In the genomic region with DNA sequence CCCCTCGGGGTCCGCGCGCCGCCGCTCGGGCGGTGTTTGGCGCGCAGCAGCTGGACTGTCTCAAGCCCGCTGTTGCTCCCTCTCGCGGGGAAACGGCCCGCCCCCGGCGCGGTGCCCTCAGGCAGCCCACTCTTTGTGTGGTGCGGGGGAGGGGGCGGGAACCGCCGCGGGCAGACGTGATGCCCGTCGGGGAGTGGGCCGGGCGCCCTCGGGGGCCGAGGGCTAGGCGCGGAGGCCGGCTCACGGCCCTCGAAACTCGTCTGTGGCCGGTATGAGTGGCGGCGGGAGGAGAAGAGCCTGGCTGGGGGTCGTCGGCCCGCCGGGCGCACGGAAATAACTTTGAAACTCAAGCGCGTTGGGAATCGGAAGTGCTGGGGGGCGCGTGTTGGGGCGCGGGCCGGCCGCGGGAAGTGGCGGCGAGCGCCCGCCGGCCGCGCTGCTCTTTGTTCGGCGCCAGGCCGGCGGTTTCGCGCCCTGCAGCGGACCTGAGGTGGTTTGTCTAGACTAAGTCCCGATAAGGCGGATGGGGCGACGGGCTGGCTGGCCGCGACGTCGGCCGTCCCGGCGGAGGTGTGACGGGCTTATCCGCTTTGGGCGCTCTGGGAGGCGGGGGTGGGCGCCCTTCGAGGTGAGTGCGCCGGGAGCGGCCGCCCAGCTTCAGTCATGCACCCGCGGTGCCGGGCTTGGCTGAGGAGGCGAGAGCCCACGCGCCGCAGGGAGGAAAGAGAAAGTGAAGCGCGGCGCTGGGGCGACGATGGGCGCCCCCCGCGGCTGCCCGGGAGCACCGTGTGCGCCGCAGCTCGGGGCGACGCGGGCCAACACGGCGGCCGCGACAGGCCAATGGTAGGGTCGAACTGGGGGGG, we compare ENCODE assay signal across 1 cellular context.
A peak's percentile ranks its signal among the peaks of the same experiment; 100 is the strongest.
TF ChIP-seq lines count a peak whose summit lies in the region.

No MANE protein-coding gene starts in this region.

TF ChIP-seq in HepG2, 621 proteins besides CTCF, POLR2A, EP300 and RAD21 (continued from another document and continues in another):
- TF ChIP-seq, protein P1, sequence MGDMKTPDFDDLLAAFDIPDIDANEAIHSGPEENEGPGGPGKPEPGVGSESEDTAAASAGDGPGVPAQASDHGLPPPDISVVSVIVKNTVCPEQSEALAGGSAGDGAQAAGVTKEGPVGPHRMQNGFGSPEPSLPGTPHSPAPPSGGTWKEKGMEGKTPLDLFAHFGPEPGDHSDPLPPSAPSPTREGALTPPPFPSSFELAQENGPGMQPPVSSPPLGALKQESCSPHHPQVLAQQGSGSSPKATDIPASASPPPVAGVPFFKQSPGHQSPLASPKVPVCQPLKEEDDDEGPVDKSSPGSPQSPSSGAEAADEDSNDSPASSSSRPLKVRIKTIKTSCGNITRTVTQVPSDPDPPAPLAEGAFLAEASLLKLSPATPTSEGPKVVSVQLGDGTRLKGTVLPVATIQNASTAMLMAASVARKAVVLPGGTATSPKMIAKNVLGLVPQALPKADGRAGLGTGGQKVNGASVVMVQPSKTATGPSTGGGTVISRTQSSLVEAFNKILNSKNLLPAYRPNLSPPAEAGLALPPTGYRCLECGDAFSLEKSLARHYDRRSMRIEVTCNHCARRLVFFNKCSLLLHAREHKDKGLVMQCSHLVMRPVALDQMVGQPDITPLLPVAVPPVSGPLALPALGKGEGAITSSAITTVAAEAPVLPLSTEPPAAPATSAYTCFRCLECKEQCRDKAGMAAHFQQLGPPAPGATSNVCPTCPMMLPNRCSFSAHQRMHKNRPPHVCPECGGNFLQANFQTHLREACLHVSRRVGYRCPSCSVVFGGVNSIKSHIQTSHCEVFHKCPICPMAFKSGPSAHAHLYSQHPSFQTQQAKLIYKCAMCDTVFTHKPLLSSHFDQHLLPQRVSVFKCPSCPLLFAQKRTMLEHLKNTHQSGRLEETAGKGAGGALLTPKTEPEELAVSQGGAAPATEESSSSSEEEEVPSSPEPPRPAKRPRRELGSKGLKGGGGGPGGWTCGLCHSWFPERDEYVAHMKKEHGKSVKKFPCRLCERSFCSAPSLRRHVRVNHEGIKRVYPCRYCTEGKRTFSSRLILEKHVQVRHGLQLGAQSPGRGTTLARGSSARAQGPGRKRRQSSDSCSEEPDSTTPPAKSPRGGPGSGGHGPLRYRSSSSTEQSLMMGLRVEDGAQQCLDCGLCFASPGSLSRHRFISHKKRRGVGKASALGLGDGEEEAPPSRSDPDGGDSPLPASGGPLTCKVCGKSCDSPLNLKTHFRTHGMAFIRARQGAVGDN (CRISPR knock-in tag; IDR thresholded peaks at IDR 0.05) = peak; percentile 26; the same call in 1 of the 2 replicates
- TF ChIP-seq PHF21A (CRISPR knock-in tag; IDR thresholded peaks at IDR 0.05) = no peak
- TF ChIP-seq, protein P2, sequence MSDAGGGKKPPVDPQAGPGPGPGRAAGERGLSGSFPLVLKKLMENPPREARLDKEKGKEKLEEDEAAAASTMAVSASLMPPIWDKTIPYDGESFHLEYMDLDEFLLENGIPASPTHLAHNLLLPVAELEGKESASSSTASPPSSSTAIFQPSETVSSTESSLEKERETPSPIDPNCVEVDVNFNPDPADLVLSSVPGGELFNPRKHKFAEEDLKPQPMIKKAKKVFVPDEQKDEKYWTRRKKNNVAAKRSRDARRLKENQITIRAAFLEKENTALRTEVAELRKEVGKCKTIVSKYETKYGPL (CRISPR knock-in tag; IDR thresholded peaks at IDR 0.05) = no peak
- TF ChIP-seq ZNF629 (CRISPR knock-in tag; conservative IDR thresholded peaks at IDR 0.05) = no peak
- no peak for TF ChIP-seq ZEB1 (IDR thresholded peaks at IDR 0.05; ENCODE audit: insufficient replicate concordance, low read depth)
- TF ChIP-seq PAX8 (CRISPR knock-in tag; IDR thresholded peaks at IDR 0.05; ENCODE audit: borderline replicate concordance) = peak; percentile 79; the same call in 1 of the 2 replicates
- TF ChIP-seq TSC22D2 (CRISPR knock-in tag; IDR thresholded peaks at IDR 0.05; ENCODE audit: borderline replicate concordance) = no peak; the same call in 1 of the 2 replicates
- TF ChIP-seq ZNF644 (CRISPR knock-in tag; IDR thresholded peaks at IDR 0.05; ENCODE audit: low read depth) = no peak
- no peak for TF ChIP-seq ZNF367 (CRISPR knock-in tag; IDR thresholded peaks at IDR 0.05; ENCODE audit: borderline replicate concordance)
- no peak for TF ChIP-seq ZNF530 (CRISPR knock-in tag; IDR thresholded peaks at IDR 0.05; ENCODE audit: low read depth)
- TF ChIP-seq ZNF180 (CRISPR knock-in tag; IDR thresholded peaks at IDR 0.05; ENCODE audit: borderline replicate concordance, low read depth) = no peak
- TF ChIP-seq, protein P3, sequence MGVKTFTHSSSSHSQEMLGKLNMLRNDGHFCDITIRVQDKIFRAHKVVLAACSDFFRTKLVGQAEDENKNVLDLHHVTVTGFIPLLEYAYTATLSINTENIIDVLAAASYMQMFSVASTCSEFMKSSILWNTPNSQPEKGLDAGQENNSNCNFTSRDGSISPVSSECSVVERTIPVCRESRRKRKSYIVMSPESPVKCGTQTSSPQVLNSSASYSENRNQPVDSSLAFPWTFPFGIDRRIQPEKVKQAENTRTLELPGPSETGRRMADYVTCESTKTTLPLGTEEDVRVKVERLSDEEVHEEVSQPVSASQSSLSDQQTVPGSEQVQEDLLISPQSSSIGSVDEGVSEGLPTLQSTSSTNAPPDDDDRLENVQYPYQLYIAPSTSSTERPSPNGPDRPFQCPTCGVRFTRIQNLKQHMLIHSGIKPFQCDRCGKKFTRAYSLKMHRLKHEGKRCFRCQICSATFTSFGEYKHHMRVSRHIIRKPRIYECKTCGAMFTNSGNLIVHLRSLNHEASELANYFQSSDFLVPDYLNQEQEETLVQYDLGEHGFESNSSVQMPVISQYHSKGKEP (CRISPR knock-in tag; IDR thresholded peaks at IDR 0.05) = no peak
- no peak for TF ChIP-seq ZSCAN12 (CRISPR knock-in tag; IDR thresholded peaks at IDR 0.05)
- TF ChIP-seq, protein P4, sequence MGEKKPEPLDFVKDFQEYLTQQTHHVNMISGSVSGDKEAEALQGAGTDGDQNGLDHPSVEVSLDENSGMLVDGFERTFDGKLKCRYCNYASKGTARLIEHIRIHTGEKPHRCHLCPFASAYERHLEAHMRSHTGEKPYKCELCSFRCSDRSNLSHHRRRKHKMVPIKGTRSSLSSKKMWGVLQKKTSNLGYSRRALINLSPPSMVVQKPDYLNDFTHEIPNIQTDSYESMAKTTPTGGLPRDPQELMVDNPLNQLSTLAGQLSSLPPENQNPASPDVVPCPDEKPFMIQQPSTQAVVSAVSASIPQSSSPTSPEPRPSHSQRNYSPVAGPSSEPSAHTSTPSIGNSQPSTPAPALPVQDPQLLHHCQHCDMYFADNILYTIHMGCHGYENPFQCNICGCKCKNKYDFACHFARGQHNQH (CRISPR knock-in tag; IDR thresholded peaks at IDR 0.05) = no peak
- TF ChIP-seq ZNF501 (CRISPR knock-in tag; IDR thresholded peaks at IDR 0.05) = peak; percentile 6
- no peak; the same call in 1 of the 2 replicates for TF ChIP-seq ZNF546 (CRISPR knock-in tag; conservative IDR thresholded peaks at IDR 0.05)
- TF ChIP-seq ZNF891 (CRISPR knock-in tag; IDR thresholded peaks at IDR 0.05) = no peak; the same call in 1 of the 2 replicates
- TF ChIP-seq ZNF703 (CRISPR knock-in tag; IDR thresholded peaks at IDR 0.05; ENCODE audit: borderline replicate concordance) = 0 out of 2 replicates have a peak, but pooled peaks have one; percentile 14
- peak; percentile 39; the same call in 1 of the 2 replicates for TF ChIP-seq TGIF2 (CRISPR knock-in tag; IDR thresholded peaks at IDR 0.05)
- peak; percentile 47; the same call in 1 of the 2 replicates for TF ChIP-seq SIN3A (IDR thresholded peaks at IDR 0.05; ENCODE audit: borderline replicate concordance, low read depth, low read length)
- TF ChIP-seq PLRG1 (conservative IDR thresholded peaks at IDR 0.05) = no peak
- TF ChIP-seq FOXA1 (IDR thresholded peaks at IDR 0.05) = no peak
- TF ChIP-seq FOXA1 (CRISPR knock-in tag; IDR thresholded peaks at IDR 0.05) = 0 out of 2 replicates have a peak, but pooled peaks have one; percentile 4
- TF ChIP-seq ZFYVE20 (CRISPR knock-in tag; IDR thresholded peaks at IDR 0.05; ENCODE audit: borderline replicate concordance, low read depth) = no peak
- TF ChIP-seq REXO4 (CRISPR knock-in tag; IDR thresholded peaks at IDR 0.05; ENCODE audit: borderline replicate concordance) = no peak; the same call in 1 of the 2 replicates
- TF ChIP-seq, protein P5, sequence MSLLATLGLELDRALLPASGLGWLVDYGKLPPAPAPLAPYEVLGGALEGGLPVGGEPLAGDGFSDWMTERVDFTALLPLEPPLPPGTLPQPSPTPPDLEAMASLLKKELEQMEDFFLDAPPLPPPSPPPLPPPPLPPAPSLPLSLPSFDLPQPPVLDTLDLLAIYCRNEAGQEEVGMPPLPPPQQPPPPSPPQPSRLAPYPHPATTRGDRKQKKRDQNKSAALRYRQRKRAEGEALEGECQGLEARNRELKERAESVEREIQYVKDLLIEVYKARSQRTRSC (CRISPR knock-in tag; IDR thresholded peaks at IDR 0.05; ENCODE audit: low read depth) = no peak
- TF ChIP-seq, protein P6, sequence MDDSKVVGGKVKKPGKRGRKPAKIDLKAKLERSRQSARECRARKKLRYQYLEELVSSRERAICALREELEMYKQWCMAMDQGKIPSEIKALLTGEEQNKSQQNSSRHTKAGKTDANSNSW (CRISPR knock-in tag; IDR thresholded peaks at IDR 0.05; ENCODE audit: borderline replicate concordance) = no peak
- no peak for TF ChIP-seq PTBP1 (IDR thresholded peaks at IDR 0.05; ENCODE audit: low read depth, low read length, poor library complexity, severe bottlenecking)
- peak; percentile 51; the same call in 1 of the 2 replicates for TF ChIP-seq HOXA7 (CRISPR knock-in tag; IDR thresholded peaks at IDR 0.05)
- no peak for TF ChIP-seq ZNF207 (IDR thresholded peaks at IDR 0.05; ENCODE audit: borderline replicate concordance)
- TF ChIP-seq, protein P7, sequence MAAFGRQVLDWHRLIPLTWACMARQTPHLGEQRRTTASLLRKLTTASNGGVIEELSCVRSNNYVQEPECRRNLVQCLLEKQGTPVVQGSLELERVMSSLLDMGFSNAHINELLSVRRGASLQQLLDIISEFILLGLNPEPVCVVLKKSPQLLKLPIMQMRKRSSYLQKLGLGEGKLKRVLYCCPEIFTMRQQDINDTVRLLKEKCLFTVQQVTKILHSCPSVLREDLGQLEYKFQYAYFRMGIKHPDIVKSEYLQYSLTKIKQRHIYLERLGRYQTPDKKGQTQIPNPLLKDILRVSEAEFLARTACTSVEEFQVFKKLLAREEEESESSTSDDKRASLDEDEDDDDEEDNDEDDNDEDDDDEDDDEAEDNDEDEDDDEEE (CRISPR knock-in tag; IDR thresholded peaks at IDR 0.05) = no peak
- TF ChIP-seq ZNF850 (CRISPR knock-in tag; conservative IDR thresholded peaks at IDR 0.05) = no peak
- TF ChIP-seq KAT8 (CRISPR knock-in tag; IDR thresholded peaks at IDR 0.05) = no peak; the same call in 1 of the 2 replicates
- TF ChIP-seq, protein P8, sequence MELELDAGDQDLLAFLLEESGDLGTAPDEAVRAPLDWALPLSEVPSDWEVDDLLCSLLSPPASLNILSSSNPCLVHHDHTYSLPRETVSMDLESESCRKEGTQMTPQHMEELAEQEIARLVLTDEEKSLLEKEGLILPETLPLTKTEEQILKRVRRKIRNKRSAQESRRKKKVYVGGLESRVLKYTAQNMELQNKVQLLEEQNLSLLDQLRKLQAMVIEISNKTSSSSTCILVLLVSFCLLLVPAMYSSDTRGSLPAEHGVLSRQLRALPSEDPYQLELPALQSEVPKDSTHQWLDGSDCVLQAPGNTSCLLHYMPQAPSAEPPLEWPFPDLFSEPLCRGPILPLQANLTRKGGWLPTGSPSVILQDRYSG (CRISPR knock-in tag; IDR thresholded peaks at IDR 0.05) = no peak
- no peak for TF ChIP-seq KDM5A (IDR thresholded peaks at IDR 0.05; ENCODE audit: borderline replicate concordance, low read length)
- TF ChIP-seq, protein P9, sequence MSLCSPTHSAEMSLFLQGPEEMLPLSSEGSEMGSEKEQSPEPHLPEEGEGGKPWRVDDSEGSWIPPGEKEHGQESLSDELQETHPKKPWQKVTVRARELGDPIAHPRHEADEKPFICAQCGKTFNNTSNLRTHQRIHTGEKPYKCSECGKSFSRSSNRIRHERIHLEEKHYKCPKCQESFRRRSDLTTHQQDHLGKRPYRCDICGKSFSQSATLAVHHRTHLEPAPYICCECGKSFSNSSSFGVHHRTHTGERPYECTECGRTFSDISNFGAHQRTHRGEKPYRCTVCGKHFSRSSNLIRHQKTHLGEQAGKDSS (CRISPR knock-in tag; IDR thresholded peaks at IDR 0.05; ENCODE audit: borderline replicate concordance, low read depth) = no peak
- no peak for TF ChIP-seq ZNF24 (IDR thresholded peaks at IDR 0.05)
- TF ChIP-seq SRSF4 (IDR thresholded peaks at IDR 0.05; ENCODE audit: low read depth, low read length, poor library complexity, severe bottlenecking) = peak; percentile 34
- no peak for TF ChIP-seq NR1H2 (CRISPR knock-in tag; IDR thresholded peaks at IDR 0.05; ENCODE audit: borderline replicate concordance, low read depth)
- TF ChIP-seq XRCC5 (optimal IDR thresholded peaks at IDR 0.05; ENCODE audit: low read length) = no peak
- TF ChIP-seq FLYWCH1 (CRISPR knock-in tag; IDR thresholded peaks at IDR 0.05) = no peak
- TF ChIP-seq YEATS2 (CRISPR knock-in tag; IDR thresholded peaks at IDR 0.05; ENCODE audit: borderline replicate concordance) = no peak
- TF ChIP-seq ZNF256 (CRISPR knock-in tag; conservative IDR thresholded peaks at IDR 0.05) = no peak
- no peak for TF ChIP-seq NFATC3 (CRISPR knock-in tag; IDR thresholded peaks at IDR 0.05)
- no peak for TF ChIP-seq ZNF572 (CRISPR knock-in tag; IDR thresholded peaks at IDR 0.05)
- TF ChIP-seq, protein P10, sequence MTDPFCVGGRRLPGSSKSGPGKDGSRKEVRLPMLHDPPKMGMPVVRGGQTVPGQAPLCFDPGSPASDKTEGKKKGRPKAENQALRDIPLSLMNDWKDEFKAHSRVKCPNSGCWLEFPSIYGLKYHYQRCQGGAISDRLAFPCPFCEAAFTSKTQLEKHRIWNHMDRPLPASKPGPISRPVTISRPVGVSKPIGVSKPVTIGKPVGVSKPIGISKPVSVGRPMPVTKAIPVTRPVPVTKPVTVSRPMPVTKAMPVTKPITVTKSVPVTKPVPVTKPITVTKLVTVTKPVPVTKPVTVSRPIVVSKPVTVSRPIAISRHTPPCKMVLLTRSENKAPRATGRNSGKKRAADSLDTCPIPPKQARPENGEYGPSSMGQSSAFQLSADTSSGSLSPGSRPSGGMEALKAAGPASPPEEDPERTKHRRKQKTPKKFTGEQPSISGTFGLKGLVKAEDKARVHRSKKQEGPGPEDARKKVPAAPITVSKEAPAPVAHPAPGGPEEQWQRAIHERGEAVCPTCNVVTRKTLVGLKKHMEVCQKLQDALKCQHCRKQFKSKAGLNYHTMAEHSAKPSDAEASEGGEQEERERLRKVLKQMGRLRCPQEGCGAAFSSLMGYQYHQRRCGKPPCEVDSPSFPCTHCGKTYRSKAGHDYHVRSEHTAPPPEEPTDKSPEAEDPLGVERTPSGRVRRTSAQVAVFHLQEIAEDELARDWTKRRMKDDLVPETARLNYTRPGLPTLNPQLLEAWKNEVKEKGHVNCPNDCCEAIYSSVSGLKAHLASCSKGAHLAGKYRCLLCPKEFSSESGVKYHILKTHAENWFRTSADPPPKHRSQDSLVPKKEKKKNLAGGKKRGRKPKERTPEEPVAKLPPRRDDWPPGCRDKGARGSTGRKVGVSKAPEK (CRISPR knock-in tag; IDR thresholded peaks at IDR 0.05; ENCODE audit: borderline replicate concordance) = no peak
